Comparison of ENCODE assay signal across 8 cellular contexts in the genomic region with DNA sequence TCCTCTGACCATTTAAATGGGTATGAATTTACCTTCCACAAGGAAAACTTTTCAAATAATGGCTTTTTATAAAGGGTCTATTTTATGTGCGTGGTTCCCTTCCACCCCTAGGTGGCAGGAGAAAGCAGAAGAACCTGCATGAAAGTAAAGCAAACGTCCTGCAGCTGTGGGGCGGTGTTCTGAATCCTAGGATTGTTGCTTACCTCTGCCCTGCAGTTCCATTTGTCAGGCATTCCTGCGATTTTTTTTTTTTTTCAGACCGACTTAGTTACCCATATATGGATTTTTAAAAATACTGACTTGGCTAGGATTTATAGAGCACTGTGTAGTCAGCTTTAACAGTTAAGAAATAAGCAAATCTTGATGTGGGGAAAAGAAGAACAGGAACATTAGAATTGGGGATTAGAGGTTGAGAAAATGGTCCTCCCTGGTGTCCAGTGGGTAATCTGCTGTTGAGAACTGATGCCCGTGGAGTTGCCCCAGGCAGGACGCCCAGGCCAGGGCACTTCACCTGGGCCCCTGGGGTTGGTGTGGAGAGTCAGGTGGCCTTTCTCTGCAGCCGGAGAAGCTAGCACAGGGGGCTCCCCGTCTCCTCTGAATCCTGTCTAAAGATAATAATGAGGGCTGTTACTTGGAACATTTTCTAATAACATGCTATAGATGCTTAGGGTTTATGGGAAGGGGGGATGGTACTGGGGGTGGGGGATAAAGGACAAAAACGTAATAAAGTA. TPM values are rescaled to one million over a fixed set of nuclear protein-coding genes. Genes with fewer than 3 reads are reported as not detected.
DNase-seq lines count a peak whose midpoint lies in the region; ATAC-seq, FAIRE-seq and TF ChIP-seq lines count a peak whose summit lies in the region.

No MANE protein-coding gene starts in this region.

- no peaks in the 10 kb centered on the region for H3K9me3 ChIP-seq in mucosa of descending colon

- peak; percentile 43 for DNase-seq in COLO668 (lab: John Stamatoyannopoulos, UW; ENCODE audit: unreplicated experiment)
- peak; percentile 26 for DNase-seq in NCI-H2029 treated with DMSO at 0.1 percent for 48 hours (lab: John Stamatoyannopoulos, UW)
- peak; percentile 42 to 53 for DNase-seq in activated CD4-positive, alpha-beta T cell treated with anti-CD3 and anti-CD28 coated beads for 4 hours
- DNase-seq in mucosa of descending colon, result peak in 2 of 3 donors; percentile 49 to 80
- DNase-seq in stimulated activated effector memory CD8-positive, alpha-beta T cell treated with anti-CD3 and anti-CD28 coated beads, Interleukin-12 subunit alpha, Interleukin-12 subunit beta, amount 100 ng/mL, for 72 hours (ENCODE audit: low spot score in 2 of 2), result peak in 1 of 2 donors; percentile 11

- H3K27ac Mint-ChIP-seq in stimulated activated effector memory CD8-positive, alpha-beta T cell treated with anti-CD3 and anti-CD28 coated beads, Interleukin-12 subunit alpha, Interleukin-12 subunit beta, amount 100 ng/mL, for 72 hours, result no peak overlapping the region

- peak; percentile 59 for ATAC-seq in GM21619 (IDR thresholded peaks at IDR 0.05; ENCODE audit: unreplicated experiment)
- ATAC-seq in mucosa of descending colon, result peak; percentile 86
- ATAC-seq in stimulated activated effector memory CD8-positive, alpha-beta T cell treated with anti-CD3 and anti-CD28 coated beads, Interleukin-12 subunit alpha, Interleukin-12 subunit beta, amount 100 ng/mL, for 72 hours, result peak; percentile 60
- ATAC-seq in GM21447 (IDR thresholded peaks at IDR 0.05; ENCODE audit: unreplicated experiment), result no peak

- H3K4me3 ChIP-seq in mucosa of descending colon, result no peak overlapping the region

- H3K9me3 Mint-ChIP-seq in stimulated activated effector memory CD8-positive, alpha-beta T cell treated with anti-CD3 and anti-CD28 coated beads, Interleukin-12 subunit alpha, Interleukin-12 subunit beta, amount 100 ng/mL, for 72 hours, result no peaks in the 10 kb centered on the region

- FAIRE-seq in endometrium (lab: Jason Lieb, UNC), result peak; percentile 64

- peaks cover 70% of the 10 kb centered on the region for H3K4me1 Mint-ChIP-seq in stimulated activated effector memory CD8-positive, alpha-beta T cell treated with anti-CD3 and anti-CD28 coated beads, Interleukin-12 subunit alpha, Interleukin-12 subunit beta, amount 100 ng/mL, for 72 hours

- peaks cover 26% of the 10 kb centered on the region for H3K4me1 ChIP-seq in mucosa of descending colon (ENCODE audit: low read depth)

- peaks cover 42% of the 10 kb centered on the region for H3K36me3 Mint-ChIP-seq in stimulated activated effector memory CD8-positive, alpha-beta T cell treated with anti-CD3 and anti-CD28 coated beads, Interleukin-12 subunit alpha, Interleukin-12 subunit beta, amount 100 ng/mL, for 72 hours

- TF ChIP-seq CTCF in mucosa of descending colon (IDR thresholded peaks at IDR 0.05), result peak; percentile 85

- H3K36me3 ChIP-seq in mucosa of descending colon (ENCODE audit: low read depth), result peaks cover 6% of the 10 kb centered on the region

- intact Hi-C loops in mucosa of descending colon (cut with DNase I, micrococcal nuclease), result loop anchor here in 1 of 2 donors (5.0 kb wide), 1 partner anchor 144 kb away; the partner anchor contains the start of gene TBC1D9B

- no peak overlapping the region for H3K4me3 Mint-ChIP-seq in stimulated activated effector memory CD8-positive, alpha-beta T cell treated with anti-CD3 and anti-CD28 coated beads, Interleukin-12 subunit alpha, Interleukin-12 subunit beta, amount 100 ng/mL, for 72 hours

RNA-seq across cellular contexts. Expression of gene LTC4S, which starts 30.4 kb away (rescaled TPM):
- 10 to 100 TPM in 1 of 3 donors, 1 to 10 TPM in 2; 3.0 to 10.4 (median 7.0) TPM for total RNA-seq in mucosa of descending colon

RNA-seq across cellular contexts. Expression of gene MAML1, which starts 30.8 kb away (rescaled TPM):
- 10 to 100 TPM; 26.0 to 34.0 (median 28.6) TPM for total RNA-seq in mucosa of descending colon

RNA-seq across cellular contexts. Expression of gene MGAT4B, which starts 43.3 kb away (rescaled TPM):
- 100 to 1,000 TPM; 274 to 623 (median 476) TPM for total RNA-seq in mucosa of descending colon

RNA-seq across cellular contexts. Expression of gene SQSTM1, which starts 57.3 kb away (rescaled TPM):
- 100 to 1,000 TPM; 302 to 348 (median 321) TPM for total RNA-seq in mucosa of descending colon
